Comparison of ENCODE assay signal across 2 cellular contexts in genomic region chr19:9436358-9436757, GRCh38.
TF ChIP-seq lines count a peak whose summit lies in the region.

No MANE protein-coding gene starts in this region.

TF ChIP-seq in GM12878, 131 proteins besides CTCF, POLR2A, EP300 and RAD21:
- TF ChIP-seq ZBTB40 (IDR thresholded peaks at IDR 0.05; ENCODE audit: borderline replicate concordance) (peak; percentile 68), CBX3 (IDR thresholded peaks at IDR 0.05; ENCODE audit: borderline replicate concordance, low read depth) (no peak)
TF ChIP-seq in GM12878: peak in this region for 1.

TF ChIP-seq in neural cell, 6 proteins besides CTCF, POLR2A, EP300 and RAD21:
- TF ChIP-seq POLR2AphosphoS5 (IDR thresholded peaks at IDR 0.05) (no peak), SMC3 (conservative IDR thresholded peaks at IDR 0.05; ENCODE audit: poor library complexity) (no peak), MXI1 (conservative IDR thresholded peaks at IDR 0.05; ENCODE audit: poor library complexity, severe bottlenecking) (no peak), TAF1 (IDR thresholded peaks at IDR 0.05; ENCODE audit: low read depth) (no peak), EZH2 (IDR thresholded peaks at IDR 0.05; ENCODE audit: borderline replicate concordance, insufficient read depth, low read length, poor library complexity, severe bottlenecking) (no peak), REST (IDR thresholded peaks at IDR 0.05; ENCODE audit: borderline replicate concordance) (no peak)
TF ChIP-seq in neural cell: peak in this region for 0.
